ENCODE assay signal across 21 cellular contexts in the genomic region with DNA sequence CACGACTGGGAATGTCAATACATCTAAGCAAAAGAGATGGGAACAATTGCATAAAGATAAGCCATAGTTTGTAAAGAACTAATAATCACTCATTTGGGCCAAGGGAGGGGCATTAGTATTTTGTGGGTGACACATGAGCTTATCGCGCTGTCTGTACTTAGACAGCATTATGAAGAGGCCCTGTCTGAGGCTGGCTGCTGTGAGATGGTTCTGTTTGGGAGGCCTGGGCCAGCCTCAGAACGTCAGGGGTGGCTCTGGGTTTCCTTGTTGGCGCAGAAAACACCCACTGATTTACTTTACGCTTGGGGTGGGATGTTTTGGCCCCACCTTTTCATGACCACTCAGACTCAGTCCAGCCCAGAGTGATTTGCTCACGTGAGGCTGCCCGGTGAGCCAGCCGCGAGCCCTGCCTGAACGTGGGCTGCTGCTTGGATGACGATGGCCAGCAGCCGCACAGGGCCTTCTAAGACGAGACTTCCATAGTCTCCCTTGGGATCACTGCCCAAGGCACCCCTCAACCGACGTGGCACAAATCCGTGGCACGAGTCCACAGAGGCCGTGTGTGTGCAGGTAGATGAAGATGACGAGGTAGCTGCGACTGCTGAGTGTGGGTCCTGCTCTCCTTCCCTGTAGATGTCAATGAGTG. TPM values are rescaled to one million over a fixed set of nuclear protein-coding genes. Genes with fewer than 3 reads are reported as not detected.
"Had no signal": no experiment of that assay in that cellular context is flagged by ENCODE, and none has a peak within 500 bp of the region (broad histone marks: within the 10 kb centered on the region; RNA-seq: fewer than 3 reads in every experiment).

No MANE protein-coding gene starts in this region.

- H3K36me3 ChIP-seq: neural progenitor cell, prostate gland, right atrium auricular region, tibial nerve, vagina had no signal

- H3K4me1 ChIP-seq: neural progenitor cell, prostate gland, right atrium auricular region had no signal

- H3K27me3 Mint-ChIP-seq: activated naive CD8-positive, alpha-beta T cell treated with anti-CD3 and anti-CD28 coated beads, Interleukin-2, amount 10 ng/mL, durations not matched to agents 7 days and 5 days had no signal

- H3K27me3 ChIP-seq: body of pancreas, right atrium auricular region, vagina had no signal

- ATAC-seq: activated CD4-positive, CD25-positive, alpha-beta regulatory T cell treated with anti-CD3 and anti-CD28 coated beads, Interleukin-2, amount 50 U/mL, for 24 hours; body of pancreas had no signal

- H3K4me3 Mint-ChIP-seq: activated CD4-positive, alpha-beta memory T cell treated with anti-CD3 and anti-CD28 coated beads for 36 hours; neural progenitor cell had no signal

- H3K9me3 Mint-ChIP-seq: activated CD4-positive, alpha-beta memory T cell treated with anti-CD3 and anti-CD28 coated beads for 36 hours; activated naive CD8-positive, alpha-beta T cell treated with anti-CD3 and anti-CD28 coated beads, Interleukin-2, amount 10 ng/mL, durations not matched to agents 7 days and 5 days; T-cell had no signal

- H3K27ac Mint-ChIP-seq: activated CD4-positive, alpha-beta memory T cell treated with anti-CD3 and anti-CD28 coated beads for 36 hours; activated naive CD8-positive, alpha-beta T cell treated with anti-CD3 and anti-CD28 coated beads, Interleukin-2, amount 10 ng/mL, durations not matched to agents 7 days and 5 days; neural progenitor cell had no signal

- H3K4me3 ChIP-seq: body of pancreas, lung, neural progenitor cell, prostate gland, right atrium auricular region, tibial nerve, vagina had no signal

- DNase-seq: activated CD4-positive, alpha-beta memory T cell treated with anti-CD3 and anti-CD28 coated beads for 36 hours; activated naive CD8-positive, alpha-beta T cell treated with anti-CD3 and anti-CD28 coated beads, Interleukin-2, amount 10 ng/mL, durations not matched to agents 7 days and 5 days; activated T-cell treated with anti-CD3 and anti-CD28 coated beads for 4 hours; amygdala; body of pancreas; foreskin melanocyte; glutamatergic neuron; stimulated activated naive CD4-positive, alpha-beta T cell treated with Interleukin-2 at 50 U/mL for 16 hours; T1000 had no signal

- H3K27ac ChIP-seq: body of pancreas, neural progenitor cell, prostate gland, right atrium auricular region, tibial nerve, vagina had no signal

- H3K9me3 ChIP-seq: body of pancreas, prostate gland, vagina had no signal

- H3K36me3 Mint-ChIP-seq: activated CD4-positive, alpha-beta memory T cell treated with anti-CD3 and anti-CD28 coated beads for 36 hours; activated naive CD8-positive, alpha-beta T cell treated with anti-CD3 and anti-CD28 coated beads, Interleukin-2, amount 10 ng/mL, durations not matched to agents 7 days and 5 days; T-cell had no signal

RNA-seq across cellular contexts. Expression of a gene that starts 18.7 kb away (rescaled TPM):
- total RNA-seq: activated CD4-positive, alpha-beta memory T cell treated with anti-CD3 and anti-CD28 coated beads for 36 hours; body of pancreas; cardiac septum; epithelial cell of proximal tubule; myocyte; osteocyte; right atrium auricular region; tibial nerve; vagina had no signal
